Comparison of ENCODE assay signal across 20 cellular contexts in the genomic region with DNA sequence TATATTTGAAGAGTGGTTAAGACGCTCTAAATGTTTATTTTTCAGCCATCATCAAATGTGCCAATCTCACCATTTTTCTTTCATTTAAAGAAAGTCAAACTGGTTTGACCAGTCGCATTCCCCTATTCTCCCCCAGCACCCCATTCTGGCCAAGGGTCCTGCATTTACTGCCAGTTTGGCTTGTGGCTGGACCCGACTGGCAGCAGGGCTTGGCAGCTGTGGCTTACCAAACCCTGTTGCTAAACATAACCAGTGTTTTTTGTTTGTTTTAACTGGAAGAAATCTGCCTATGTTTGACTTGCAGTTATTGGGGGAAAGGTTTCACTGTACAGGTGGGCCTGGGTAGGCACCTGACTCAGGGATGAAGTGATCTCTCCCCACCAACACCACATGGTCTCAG.
"Had no signal": no experiment of that assay in that cellular context is flagged by ENCODE, and none has a peak within 500 bp of the region (broad histone marks: within the 10 kb centered on the region; RNA-seq: fewer than 3 reads in every experiment).

No MANE protein-coding gene starts in this region.

- H3K9me3 Mint-ChIP-seq: activated T-cell treated with anti-CD3 and anti-CD28 coated beads, Interleukin-2, amount 50 U/mL, for 24 hours; activated T-helper 2 cell treated with anti-CD3 and anti-CD28 coated beads, Interferon-gamma antibody, Interleukin-2, Interleukin-4, amounts not matched to agents 10 μg/mL and 5 μg/mL and 100 μg/mL, durations not matched to agents 14 hours and 24 hours and 36 hours; central memory CD8-positive, alpha-beta T cell had no signal

- DNase-seq: activated CD8-positive, alpha-beta memory T cell treated with anti-CD3 and anti-CD28 coated beads for 24 hours; activated CD8-positive, alpha-beta memory T cell treated with anti-CD3 and anti-CD28 coated beads, Interleukin-2, amount 50 U/mL, for 4 hours; activated naive CD4-positive, alpha-beta T cell; activated T-cell treated with anti-CD3 and anti-CD28 coated beads, Interleukin-2, amount 50 U/mL, for 24 hours; effector memory CD4-positive, alpha-beta T cell; hypothalamus; naive thymus-derived CD4-positive, alpha-beta T cell; posterior cingulate gyrus; retina; stimulated activated CD4-positive, alpha-beta T cell treated with anti-CD3 and anti-CD28 coated beads, Interleukin-2, amount 100 ng/mL, for 48 hours; stimulated activated naive CD4-positive, alpha-beta T cell; T-helper 9 cell; upper lobe of right lung had no signal

- H3K27ac Mint-ChIP-seq: activated naive CD8-positive, alpha-beta T cell; activated T-cell treated with anti-CD3 and anti-CD28 coated beads, Interleukin-2, amount 50 U/mL, for 24 hours; activated T-helper 2 cell treated with anti-CD3 and anti-CD28 coated beads, Interferon-gamma antibody, Interleukin-2, Interleukin-4, amounts not matched to agents 10 μg/mL and 5 μg/mL and 100 μg/mL, durations not matched to agents 14 hours and 24 hours and 36 hours; memory B cell; naive thymus-derived CD4-positive, alpha-beta T cell had no signal

- H3K4me1 Mint-ChIP-seq: central memory CD8-positive, alpha-beta T cell; memory B cell; neural crest cell had no signal

- H3K36me3 ChIP-seq: thoracic aorta, upper lobe of right lung had no signal

- H3K9me3 ChIP-seq: thoracic aorta, upper lobe of right lung had no signal

- H3K27ac ChIP-seq: thoracic aorta, upper lobe of right lung had no signal

- H3K4me3 Mint-ChIP-seq: activated naive CD8-positive, alpha-beta T cell; activated T-cell treated with anti-CD3 and anti-CD28 coated beads, Interleukin-2, amount 50 U/mL, for 24 hours; central memory CD8-positive, alpha-beta T cell; memory B cell; naive thymus-derived CD4-positive, alpha-beta T cell; neural crest cell had no signal

- ATAC-seq: esophagus mucosa had no signal

- H3K4me1 ChIP-seq: upper lobe of right lung had no signal

- H3K4me3 ChIP-seq: thoracic aorta, upper lobe of right lung had no signal

- H3K36me3 Mint-ChIP-seq: activated naive CD8-positive, alpha-beta T cell; memory B cell; naive thymus-derived CD4-positive, alpha-beta T cell had no signal
